8 cellular contexts compared by ENCODE assay signal in genomic region chr3:49724586-49724985, GRCh38.
DNase-seq lines count a peak whose midpoint lies in the region; ATAC-seq lines count a peak whose summit lies in the region.

No MANE protein-coding gene starts in this region.

- peaks cover 20% of the 10 kb centered on the region for H3K4me1 Mint-ChIP-seq in activated naive CD8-positive, alpha-beta T cell treated with anti-CD3 and anti-CD28 coated beads, Interleukin-2, amount 50 U/mL, for 24 hours

- no peak for ATAC-seq in activated naive CD8-positive, alpha-beta T cell treated with anti-CD3 and anti-CD28 coated beads, Interleukin-2, amount 50 U/mL, for 24 hours
- ATAC-seq in GM21717 (IDR thresholded peaks at IDR 0.05; ENCODE audit: unreplicated experiment) (no peak), GM21360 (IDR thresholded peaks at IDR 0.05; ENCODE audit: unreplicated experiment) (no peak)

- DNase-seq in stimulated activated naive CD4-positive, alpha-beta T cell (lab: John Stamatoyannopoulos, UW) = peak in 4 of 6 experiments; percentile 28 to 54 (median 46)
- DNase-seq in stimulated activated naive CD4-positive, alpha-beta T cell treated with Interleukin-2 at 50 U/mL for 16 hours (lab: John Stamatoyannopoulos, UW) = no peak
- DNase-seq in activated naive CD8-positive, alpha-beta T cell treated with anti-CD3 and anti-CD28 coated beads, Interleukin-2, amount 50 U/mL, for 24 hours = peak; percentile 42
- DNase-seq in islet precursor cell (peak; percentile 54), substantia nigra (lab: John Stamatoyannopoulos, UW) (no peak), NCI-H446 (lab: John Stamatoyannopoulos, UW) (no peak)

- peaks cover 10% of the 10 kb centered on the region for H3K36me3 Mint-ChIP-seq in activated naive CD8-positive, alpha-beta T cell treated with anti-CD3 and anti-CD28 coated beads, Interleukin-2, amount 50 U/mL, for 24 hours (ENCODE audit: low read depth)

- peak overlapping the region; percentile 85 for H3K4me3 Mint-ChIP-seq in activated naive CD8-positive, alpha-beta T cell treated with anti-CD3 and anti-CD28 coated beads, Interleukin-2, amount 50 U/mL, for 24 hours

- peak overlapping the region; percentile 92 for H3K27ac Mint-ChIP-seq in activated naive CD8-positive, alpha-beta T cell treated with anti-CD3 and anti-CD28 coated beads, Interleukin-2, amount 50 U/mL, for 24 hours

- no peaks in the 10 kb centered on the region for H3K9me3 Mint-ChIP-seq in activated naive CD8-positive, alpha-beta T cell treated with anti-CD3 and anti-CD28 coated beads, Interleukin-2, amount 50 U/mL, for 24 hours

- H3K27me3 Mint-ChIP-seq in activated naive CD8-positive, alpha-beta T cell treated with anti-CD3 and anti-CD28 coated beads, Interleukin-2, amount 50 U/mL, for 24 hours = no peaks in the 10 kb centered on the region

- H3K27ac ChIP-seq in substantia nigra (ENCODE audit: low read depth, low read length, poor library complexity, severe bottlenecking) = peak overlapping the region; percentile 70

Comparison
In these comparisons a context has a peak if more than half of its experiments do, and no peak if none do; other contexts are left out.
1. DNase-seq: peak in stimulated activated naive CD4-positive, alpha-beta T cell (4 of 6), activated naive CD8-positive, alpha-beta T cell treated with anti-CD3 and anti-CD28 coated beads, Interleukin-2, amount 50 U/mL, for 24 hours (single experiment) and islet precursor cell (single experiment); none in stimulated activated naive CD4-positive, alpha-beta T cell treated with Interleukin-2 at 50 U/mL for 16 hours (single experiment), substantia nigra (0 of 49) and NCI-H446 (0 of 2).